ENCODE assay signal across 8 cellular contexts in genomic region chr2:205902041-205902898, GRCh38.
A peak's percentile ranks its signal among the peaks of the same experiment; 100 is the strongest.
DNase-seq lines count a peak whose midpoint lies in the region; TF ChIP-seq lines count a peak whose summit lies in the region.
"Had no signal": no experiment of that assay in that cellular context is flagged by ENCODE, and none has a peak within 500 bp of the region (broad histone marks: within the 10 kb centered on the region; RNA-seq: fewer than 3 reads in every experiment).

No MANE protein-coding gene starts in this region.

- no peak overlapping the region for H3K27ac ChIP-seq in parathyroid adenoma
- H3K27ac ChIP-seq: upper lobe of left lung had no signal

- H3K4me1 Mint-ChIP-seq in HFFc6 (ENCODE audit: low read depth) = peaks cover 8% of the 10 kb centered on the region; the same call in 1 of the 2 replicates

- peaks cover 3% of the 10 kb centered on the region; the same call in 1 of the 2 replicates for H3K36me3 Mint-ChIP-seq in HFFc6 (ENCODE audit: low read depth)

- H3K9me3 Mint-ChIP-seq in HFFc6 = peaks cover 8% of the 10 kb centered on the region; the same call in 1 of the 2 replicates

- TF ChIP-seq CTCF in HFFc6 (IDR thresholded peaks at IDR 0.05) (no peak), fibroblast of villous mesenchyme (IDR thresholded peaks at IDR 0.05; ENCODE audit: insufficient read depth, low read depth, low read length) (no peak), parathyroid adenoma (IDR thresholded peaks at IDR 0.05) (no peak)

- no peaks in the 10 kb centered on the region for H3K9me3 ChIP-seq in parathyroid adenoma (ENCODE audit: control insufficient read depth, low read length)
- H3K9me3 ChIP-seq: upper lobe of left lung had no signal

- peaks cover 24% of the 10 kb centered on the region for H3K27me3 Mint-ChIP-seq in HFFc6 (ENCODE audit: insufficient read depth)

- no peak overlapping the region for H3K27ac Mint-ChIP-seq in HFFc6

- H2AFZ ChIP-seq in parathyroid adenoma = peak overlapping the region; percentile 60

- H3K4me3 ChIP-seq in fibroblast of villous mesenchyme (ENCODE audit: low read depth, low read length) (no peak overlapping the region), parathyroid adenoma (ENCODE audit: low read depth, low read length) (peak overlapping the region; percentile 15)
- H3K4me3 ChIP-seq: upper lobe of left lung had no signal

- H3K27me3 ChIP-seq in parathyroid adenoma (ENCODE audit: control insufficient read depth, insufficient read depth, low read length) = no peaks in the 10 kb centered on the region
- H3K27me3 ChIP-seq: upper lobe of left lung had no signal

- H3K9ac ChIP-seq in parathyroid adenoma = no peak overlapping the region

- no peaks in the 10 kb centered on the region for H3K36me3 ChIP-seq in parathyroid adenoma (ENCODE audit: control insufficient read depth, insufficient read depth, low read length)
- H3K36me3 ChIP-seq: upper lobe of left lung had no signal

- no peaks in the 10 kb centered on the region for H3K4me1 ChIP-seq in parathyroid adenoma
- H3K4me1 ChIP-seq: upper lobe of left lung had no signal

- H3K79me2 ChIP-seq in parathyroid adenoma = no peaks in the 10 kb centered on the region

- H3K4me3 Mint-ChIP-seq in HFFc6 = peak overlapping the region; percentile 57

- no peak overlapping the region for H3K4me2 ChIP-seq in parathyroid adenoma (ENCODE audit: low read length)

- DNase-seq in HFFc6 = peak; percentile 38
- peak; percentile 80 for DNase-seq in NCI-H774 (lab: John Stamatoyannopoulos, UW)
- peak; percentile 23 for DNase-seq in fibroblast of villous mesenchyme (ENCODE audit: low read depth)
- DNase-seq in NK-92 treated with Interleukin-12 subunit alpha and Interleukin-12 subunit beta, amount 100 ng/mL, for 24 hours (lab: John Stamatoyannopoulos, UW) = no peak
- no peak for DNase-seq in hippocampal formation (lab: John Stamatoyannopoulos, UW)
- no peak for DNase-seq in NOMO-1 (lab: John Stamatoyannopoulos, UW; ENCODE audit: unreplicated experiment in 2 of 2)
- DNase-seq: upper lobe of left lung had no signal

Comparison
In these comparisons a context has a peak if more than half of its experiments do, and no peak if none do; other contexts are left out.
1. DNase-seq: peak in HFFc6 (single experiment), NCI-H774 (single experiment) and fibroblast of villous mesenchyme (single experiment); none in NK-92 treated with Interleukin-12 subunit alpha and Interleukin-12 subunit beta, amount 100 ng/mL, for 24 hours (single experiment), hippocampal formation (0 of 2) and NOMO-1 (0 of 2).